Comparison of ENCODE assay signal across 1 cellular context in the genomic region with DNA sequence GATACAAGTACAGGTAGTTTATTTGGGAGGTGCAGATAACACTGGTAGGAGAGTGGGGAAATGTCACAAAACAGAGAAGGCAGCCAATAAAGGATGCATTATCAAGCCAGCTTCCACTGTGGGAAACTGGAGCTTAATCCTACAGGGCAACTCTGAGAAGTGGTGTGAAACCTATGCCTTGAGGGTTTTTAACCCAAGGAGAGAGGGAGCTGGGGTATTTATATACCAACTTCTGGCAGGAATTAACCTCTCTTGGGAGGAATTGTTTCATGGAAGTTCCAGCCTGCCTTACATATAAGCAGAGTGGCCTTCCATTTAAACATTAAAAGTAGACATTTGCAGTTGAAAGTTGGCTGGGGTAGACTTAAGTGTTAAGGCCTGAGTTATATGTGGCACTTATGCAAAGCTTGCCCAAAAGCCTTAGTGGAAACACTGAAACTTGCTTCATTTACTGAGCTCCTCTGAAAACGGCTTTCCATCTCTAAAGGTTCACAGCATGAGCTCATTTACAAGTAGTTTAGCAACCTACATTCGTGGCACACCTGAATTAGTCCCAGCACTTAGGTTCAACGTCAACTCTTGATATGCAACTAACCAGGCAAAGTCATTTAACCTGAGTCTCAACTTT.
TF ChIP-seq lines count a peak whose summit lies in the region.

No MANE protein-coding gene starts in this region.

TF ChIP-seq in HCT116, 20 proteins besides CTCF, POLR2A, EP300 and RAD21 (continued from another document):
- TF ChIP-seq EZH2phosphoT487 (IDR thresholded peaks at IDR 0.05; ENCODE audit: borderline replicate concordance) (no peak), YY1 (IDR thresholded peaks at IDR 0.05; ENCODE audit: extremely low read depth, insufficient replicate concordance, low read depth, low read length) (no peak), ELF1 (IDR thresholded peaks at IDR 0.05; ENCODE audit: borderline replicate concordance, low read depth) (no peak)
